8 cellular contexts compared by ENCODE assay signal in the genomic region with DNA sequence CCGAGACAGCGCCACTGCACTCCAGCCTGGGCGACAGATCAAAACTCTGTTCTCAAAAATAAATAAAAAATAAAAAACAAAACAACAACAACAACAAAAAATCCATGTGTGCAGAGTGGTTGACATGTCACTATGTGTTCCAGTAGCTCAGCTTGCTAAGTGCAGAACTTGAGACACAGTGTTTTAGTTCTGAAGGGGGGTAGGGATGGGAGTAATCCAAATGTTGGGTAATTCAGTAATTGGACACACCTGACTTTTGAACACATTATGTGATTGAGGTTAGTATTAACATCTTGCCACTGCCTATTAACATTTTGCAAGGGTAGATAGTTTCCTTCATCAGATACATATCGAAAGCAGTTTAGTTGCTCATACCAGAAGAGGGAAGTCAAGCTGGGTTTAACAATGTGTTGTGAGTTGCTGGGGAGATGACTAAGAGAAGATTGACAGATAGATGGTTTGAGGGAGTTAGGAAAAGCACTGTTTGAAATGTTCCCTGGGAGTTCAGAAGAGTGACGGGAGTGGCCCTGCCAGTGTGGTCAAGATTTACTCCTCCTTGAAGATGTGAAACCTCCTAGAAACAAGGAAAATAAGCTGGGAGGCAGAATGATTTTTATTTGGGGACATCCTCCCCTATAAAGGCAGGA. TPM values are rescaled to one million over a fixed set of nuclear protein-coding genes. Genes with fewer than 3 reads are reported as not detected.
DNase-seq lines count a peak whose midpoint lies in the region; ATAC-seq and TF ChIP-seq lines count a peak whose summit lies in the region.

No MANE protein-coding gene starts in this region.

- no peaks in the 10 kb centered on the region for H3K4me1 ChIP-seq in smooth muscle cell (ENCODE audit: low read depth)

- no peak overlapping the region for H3K9ac ChIP-seq in smooth muscle cell (ENCODE audit: low read depth)

- H3K27ac Mint-ChIP-seq in activated CD8-positive, alpha-beta T cell treated with anti-CD3 and anti-CD28 coated beads, Interleukin-2, amount 10 ng/mL, durations not matched to agents 7 days and 5 days = no peak overlapping the region

- no peaks in the 10 kb centered on the region for H3K9me3 ChIP-seq in smooth muscle cell (replicated peaks; ENCODE audit: low read depth)

- H3F3A ChIP-seq in smooth muscle cell (ENCODE audit: low read depth) = peaks cover 10% of the 10 kb centered on the region

- DNase-seq in ELR (ENCODE audit: low read depth) (peak; percentile 74), left cardiac atrium (no peak), smooth muscle cell (lab: John Stamatoyannopoulos, UW; ENCODE audit: unreplicated experiment) (no peak), NOMO-1 treated with DMSO at 0.1 percent for 48 hours (lab: John Stamatoyannopoulos, UW; ENCODE audit: unreplicated experiment) (no peak)
- peak; percentile 38 for DNase-seq in activated CD8-positive, alpha-beta T cell treated with anti-CD3 and anti-CD28 coated beads, Interleukin-2, amount 10 ng/mL, durations not matched to agents 7 days and 5 days
- DNase-seq in stimulated activated naive CD4-positive, alpha-beta T cell treated with Interleukin-2 at 50 U/mL for 16 hours (lab: John Stamatoyannopoulos, UW) = no peak

- H3K27me3 ChIP-seq in smooth muscle cell (ENCODE audit: low read depth) = no peaks in the 10 kb centered on the region

- CTCF ChIA-PET in activated CD8-positive, alpha-beta T cell treated with anti-CD3 and anti-CD28 coated beads, Interleukin-2, amount 10 ng/mL, durations not matched to agents 7 days and 5 days (lab: Charles Lee) = interaction anchor here (1.0 to 2.2 kb wide), 10 partner anchors 9 to 406 kb away, joined by 3 to 10 read pairs (median 4); partner anchors contain the start of gene IFNB1

- H3K4me2 ChIP-seq in smooth muscle cell = peak overlapping the region; percentile 92

- ATAC-seq in GM19438 (IDR thresholded peaks at IDR 0.05; ENCODE audit: low read depth, unreplicated experiment) (peak; percentile 62), HG03439 (IDR thresholded peaks at IDR 0.05; ENCODE audit: unreplicated experiment) (peak; percentile 45), left cardiac atrium (peak; percentile 31 to 77)
- peak; percentile 53 for ATAC-seq in activated CD8-positive, alpha-beta T cell treated with anti-CD3 and anti-CD28 coated beads, Interleukin-2, amount 10 ng/mL, durations not matched to agents 7 days and 5 days

- no peaks in the 10 kb centered on the region for H3K27me3 Mint-ChIP-seq in activated CD8-positive, alpha-beta T cell treated with anti-CD3 and anti-CD28 coated beads, Interleukin-2, amount 10 ng/mL, durations not matched to agents 7 days and 5 days (ENCODE audit: low read depth)

- peak overlapping the region; percentile 67 for H3K4me3 ChIP-seq in smooth muscle cell

- H3K27ac ChIP-seq in smooth muscle cell (ENCODE audit: low read depth) = no peak overlapping the region

- no peak for TF ChIP-seq CTCF in smooth muscle cell (IDR thresholded peaks at IDR 0.05; ENCODE audit: borderline replicate concordance, insufficient read depth, poor library complexity, severe bottlenecking)

- peak overlapping the region; percentile 67 for H2AFZ ChIP-seq in smooth muscle cell (ENCODE audit: low read depth)

- no peaks in the 10 kb centered on the region for H3K9me3 Mint-ChIP-seq in activated CD8-positive, alpha-beta T cell treated with anti-CD3 and anti-CD28 coated beads, Interleukin-2, amount 10 ng/mL, durations not matched to agents 7 days and 5 days (ENCODE audit: insufficient read depth)

- WGBS in smooth muscle cell (ENCODE audit: low lambda C conversion rate) = 78% methylated on average over 5 of the region's 5 CpGs

- H3K4me1 Mint-ChIP-seq in activated CD8-positive, alpha-beta T cell treated with anti-CD3 and anti-CD28 coated beads, Interleukin-2, amount 10 ng/mL, durations not matched to agents 7 days and 5 days (ENCODE audit: low read depth) = peaks cover 24% of the 10 kb centered on the region

- POLR2A ChIA-PET in activated CD8-positive, alpha-beta T cell treated with anti-CD3 and anti-CD28 coated beads, Interleukin-2, amount 10 ng/mL, durations not matched to agents 7 days and 5 days (lab: Charles Lee) = interaction anchor here (0.6 to 2.1 kb wide), 12 partner anchors 9 to 408 kb away, joined by 3 to 9 read pairs (median 4); partner anchors contain the start of genes FOCAD and MLLT3

- intact Hi-C loops in left cardiac atrium (cut with DNase I) = loop anchor here in 1 of 2 donors (10.0 kb wide), 1 partner anchor 56 kb away; no protein-coding TSS in a partner anchor

- H3K79me2 ChIP-seq in smooth muscle cell (ENCODE audit: low read depth) = no peaks in the 10 kb centered on the region

- H3K4me3 Mint-ChIP-seq in activated CD8-positive, alpha-beta T cell treated with anti-CD3 and anti-CD28 coated beads, Interleukin-2, amount 10 ng/mL, durations not matched to agents 7 days and 5 days = no peak overlapping the region

- peaks cover 36% of the 10 kb centered on the region for H3K36me3 Mint-ChIP-seq in activated CD8-positive, alpha-beta T cell treated with anti-CD3 and anti-CD28 coated beads, Interleukin-2, amount 10 ng/mL, durations not matched to agents 7 days and 5 days (ENCODE audit: low read depth)

- no peaks in the 10 kb centered on the region for H4K20me1 ChIP-seq in smooth muscle cell (ENCODE audit: low read depth)

- no peaks in the 10 kb centered on the region for H3K36me3 ChIP-seq in smooth muscle cell (ENCODE audit: low read depth)

RNA-seq across cellular contexts. Expression of gene HACD4, which starts 0.9 kb away (rescaled TPM):
- 10 to 100 TPM; 13.3 to 13.9 TPM for total RNA-seq in activated CD8-positive, alpha-beta T cell treated with anti-CD3 and anti-CD28 coated beads, Interleukin-2, amount 10 ng/mL, durations not matched to agents 7 days and 5 days
- 1 to 10 TPM; 1.0 to 2.1 TPM for total RNA-seq in left cardiac atrium
- total RNA-seq in smooth muscle cell = 5.1 and 6.2 TPM in 2 replicates
- polyA plus RNA-seq in smooth muscle cell = 1.8 and 2.6 TPM in 2 replicates

RNA-seq across cellular contexts. Expression of gene IFNB1, which starts 47.2 kb away (rescaled TPM):
- not detected for total RNA-seq in activated CD8-positive, alpha-beta T cell treated with anti-CD3 and anti-CD28 coated beads, Interleukin-2, amount 10 ng/mL, durations not matched to agents 7 days and 5 days
- total RNA-seq in left cardiac atrium (not detected), smooth muscle cell (not detected in 2 replicates)
- polyA plus RNA-seq in smooth muscle cell = not detected in 2 replicates

Comparison
In these comparisons a context has a peak if more than half of its experiments do, and no peak if none do; other contexts are left out.
1. DNase-seq: peak in ELR (single experiment) and activated CD8-positive, alpha-beta T cell treated with anti-CD3 and anti-CD28 coated beads, Interleukin-2, amount 10 ng/mL, durations not matched to agents 7 days and 5 days (single experiment); none in left cardiac atrium (single experiment), smooth muscle cell (single experiment), NOMO-1 treated with DMSO at 0.1 percent for 48 hours (single experiment) and stimulated activated naive CD4-positive, alpha-beta T cell treated with Interleukin-2 at 50 U/mL for 16 hours (single experiment).
2. Peak in every context shown above with its lines, with median percentiles within 50 percentile points of each other: ATAC-seq.